In the genomic region with DNA sequence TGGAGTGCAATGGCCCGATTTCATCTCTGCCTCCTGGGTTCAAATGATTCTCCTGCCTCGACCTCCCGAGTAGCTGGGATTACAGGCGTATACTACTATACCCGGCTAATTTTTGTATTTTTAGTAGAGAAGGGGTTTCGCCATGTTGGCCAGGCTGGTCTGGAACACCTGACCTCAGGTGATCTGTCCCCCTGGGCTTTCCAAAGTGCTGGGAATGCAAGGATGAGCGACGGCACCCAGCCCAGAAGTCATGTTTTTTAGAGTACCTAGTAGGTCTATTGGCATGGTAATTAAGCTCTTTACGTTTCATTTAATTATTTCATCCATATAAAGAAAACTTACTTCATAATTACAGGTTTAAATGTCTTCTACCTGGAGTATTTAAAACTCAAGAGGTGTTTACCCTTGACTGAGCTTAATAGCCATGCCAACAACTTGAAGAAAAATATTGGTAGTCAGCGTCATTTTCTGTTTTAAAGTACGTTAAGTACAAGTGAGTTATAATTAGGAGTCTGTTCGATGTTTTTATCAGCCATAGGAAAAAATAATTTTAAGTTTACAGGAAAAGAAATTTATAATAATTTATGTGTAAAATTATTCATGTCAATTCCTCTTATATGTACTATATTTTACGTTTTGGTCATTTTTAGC, we compare ENCODE assay signal across 14 cellular contexts. TPM values are rescaled to one million over a fixed set of nuclear protein-coding genes. Genes with fewer than 3 reads are reported as not detected.
DNase-seq lines count a peak whose midpoint lies in the region; TF ChIP-seq lines count a peak whose summit lies in the region.
"Had no signal": no experiment of that assay in that cellular context is flagged by ENCODE, and none has a peak within 500 bp of the region (broad histone marks: within the 10 kb centered on the region; RNA-seq: fewer than 3 reads in every experiment).

No MANE protein-coding gene starts in this region.

- no peaks in the 10 kb centered on the region for H3K9me3 Mint-ChIP-seq in activated naive CD4-positive, alpha-beta T cell treated with anti-CD3 and anti-CD28 coated beads for 36 hours
- H3K9me3 Mint-ChIP-seq in activated naive CD8-positive, alpha-beta T cell treated with anti-CD3 and anti-CD28 coated beads for 36 hours: no peaks in the 10 kb centered on the region
- no peaks in the 10 kb centered on the region for H3K9me3 Mint-ChIP-seq in progenitor cell of endocrine pancreas (ENCODE audit: low read depth)

- intact Hi-C loops in activated naive CD4-positive, alpha-beta T cell treated with anti-CD3 and anti-CD28 coated beads for 36 hours (cut with micrococcal nuclease): loop anchor here (5.0 kb wide), 3 partner anchors 1623 to 1748 kb away; partner anchors contain the start of genes ACTR6, BLTP3B, DEPDC4 and SCYL2

- H3K36me3 Mint-ChIP-seq in activated naive CD4-positive, alpha-beta T cell treated with anti-CD3 and anti-CD28 coated beads for 36 hours (ENCODE audit: low read depth): peaks cover 62% of the 10 kb centered on the region
- H3K36me3 Mint-ChIP-seq in activated naive CD8-positive, alpha-beta T cell treated with anti-CD3 and anti-CD28 coated beads for 36 hours: peaks cover 60% of the 10 kb centered on the region
- H3K36me3 Mint-ChIP-seq in progenitor cell of endocrine pancreas (ENCODE audit: insufficient read depth): peaks cover 9% of the 10 kb centered on the region

- H3K4me3 Mint-ChIP-seq in activated naive CD4-positive, alpha-beta T cell treated with anti-CD3 and anti-CD28 coated beads for 36 hours: peak overlapping the region; percentile 73
- H3K4me3 Mint-ChIP-seq in activated naive CD8-positive, alpha-beta T cell treated with anti-CD3 and anti-CD28 coated beads for 36 hours: peak overlapping the region; percentile 88
- H3K4me3 Mint-ChIP-seq in progenitor cell of endocrine pancreas (ENCODE audit: low read depth): peak overlapping the region; percentile 98

- no peaks in the 10 kb centered on the region for H3K27me3 Mint-ChIP-seq in activated naive CD4-positive, alpha-beta T cell treated with anti-CD3 and anti-CD28 coated beads for 36 hours (ENCODE audit: low read depth)
- no peaks in the 10 kb centered on the region for H3K27me3 Mint-ChIP-seq in activated naive CD8-positive, alpha-beta T cell treated with anti-CD3 and anti-CD28 coated beads for 36 hours
- H3K27me3 Mint-ChIP-seq in progenitor cell of endocrine pancreas: no peaks in the 10 kb centered on the region

- CTCF ChIA-PET in activated naive CD4-positive, alpha-beta T cell treated with anti-CD3 and anti-CD28 coated beads for 36 hours (lab: Charles Lee): interaction anchor here (1.0 to 1.6 kb wide), 3 partner anchors 27 to 29 kb away, joined by 3 to 4 read pairs (median 4); no protein-coding TSS in a partner anchor

- no peak for TF ChIP-seq CTCF in progenitor cell of endocrine pancreas (IDR thresholded peaks at IDR 0.05; ENCODE audit: unreplicated experiment)

- peak overlapping the region; percentile 74 for H3K27ac Mint-ChIP-seq in activated naive CD4-positive, alpha-beta T cell treated with anti-CD3 and anti-CD28 coated beads for 36 hours
- peak overlapping the region; percentile 69 for H3K27ac Mint-ChIP-seq in activated naive CD8-positive, alpha-beta T cell treated with anti-CD3 and anti-CD28 coated beads for 36 hours
- peak overlapping the region; percentile 78 for H3K27ac Mint-ChIP-seq in progenitor cell of endocrine pancreas

- peaks cover 48% of the 10 kb centered on the region for H3K4me1 Mint-ChIP-seq in activated naive CD4-positive, alpha-beta T cell treated with anti-CD3 and anti-CD28 coated beads for 36 hours (ENCODE audit: low read depth)
- peaks cover 40% of the 10 kb centered on the region for H3K4me1 Mint-ChIP-seq in activated naive CD8-positive, alpha-beta T cell treated with anti-CD3 and anti-CD28 coated beads for 36 hours
- H3K4me1 Mint-ChIP-seq in progenitor cell of endocrine pancreas (ENCODE audit: low read depth): peaks cover 14% of the 10 kb centered on the region

- DNase-seq in activated naive CD4-positive, alpha-beta T cell treated with anti-CD3 and anti-CD28 coated beads for 36 hours: no peak
- no peak for DNase-seq in activated naive CD4-positive, alpha-beta T cell treated with anti-CD3 and anti-CD28 coated beads, Interleukin-2, amount 50 U/mL, for 16 hours
- DNase-seq in NCI-H1105 (lab: John Stamatoyannopoulos, UW): peak; percentile 7
- DNase-seq in activated naive CD8-positive, alpha-beta T cell treated with anti-CD3 and anti-CD28 coated beads for 36 hours: no peak
- no peak for DNase-seq in progenitor cell of endocrine pancreas (ENCODE audit: low spot score, unreplicated experiment)
- no peak for DNase-seq in iPS-NIHi11 (ENCODE audit: low spot score)
- DNase-seq in NCI-H2227 (lab: John Stamatoyannopoulos, UW; ENCODE audit: unreplicated experiment): no peak
- DNase-seq in NCI-H2196 treated with DMSO at 0.1 percent for 48 hours (lab: John Stamatoyannopoulos, UW; ENCODE audit: unreplicated experiment): no peak
- DNase-seq: adrenal gland, AML-193, dermis blood vessel endothelial cell, foreskin keratinocyte, kidney, NCI-H2107 had no signal

RNA-seq across cellular contexts. Expression of gene TMPO, which starts 4.0 kb away (rescaled TPM):
- 100 to 1,000 TPM; 326 to 330 TPM for total RNA-seq in activated naive CD4-positive, alpha-beta T cell treated with anti-CD3 and anti-CD28 coated beads for 36 hours
- total RNA-seq in activated naive CD8-positive, alpha-beta T cell treated with anti-CD3 and anti-CD28 coated beads for 36 hours: 100 to 1,000 TPM; 322 to 331 TPM
- total RNA-seq in progenitor cell of endocrine pancreas: 191 and 203 TPM in 2 replicates
